ENCODE assay signal across 30 cellular contexts in the genomic region with DNA sequence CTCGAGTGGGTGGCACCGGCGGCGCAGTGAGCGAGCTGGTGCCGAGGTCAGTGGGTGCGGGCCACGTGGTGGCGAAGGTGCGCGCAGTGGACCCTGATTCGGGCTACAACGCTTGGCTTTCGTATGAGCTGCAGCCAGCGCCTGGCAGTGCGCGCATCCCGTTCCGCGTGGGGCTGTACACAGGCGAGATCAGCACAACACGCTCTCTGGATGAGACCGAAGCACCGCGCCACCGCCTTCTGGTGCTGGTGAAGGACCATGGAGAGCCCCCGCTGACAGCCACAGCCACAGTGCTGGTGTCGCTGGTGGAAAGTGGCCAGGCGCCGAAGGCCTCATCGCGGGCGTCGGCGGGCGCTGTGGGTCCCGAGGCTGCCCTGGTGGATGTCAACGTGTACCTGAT. TPM values are rescaled to one million over a fixed set of nuclear protein-coding genes. Genes with fewer than 3 reads are reported as not detected.
"Had no signal": no experiment of that assay in that cellular context is flagged by ENCODE, and none has a peak within 500 bp of the region (broad histone marks: within the 10 kb centered on the region; RNA-seq: fewer than 3 reads in every experiment).

No MANE protein-coding gene starts in this region.

- ATAC-seq: activated CD4-positive, alpha-beta T cell treated with anti-CD3 and anti-CD28 coated beads for 36 hours; activated CD8-positive, alpha-beta memory T cell treated with anti-CD3 and anti-CD28 coated beads, Interleukin-2, amount 10 ng/mL, durations not matched to agents 7 days and 5 days; activated CD8-positive, alpha-beta T cell treated with anti-CD3 and anti-CD28 coated beads, Interleukin-2, amount 10 ng/mL, durations not matched to agents 7 days and 5 days; activated naive CD4-positive, alpha-beta T cell treated with anti-CD3 and anti-CD28 coated beads, Interleukin-2, amount 50 U/mL, for 72 hours; esophagus mucosa had no signal

- FAIRE-seq: frontal cortex had no signal

- H3K27ac ChIP-seq: ascending aorta, breast epithelium, cardiac muscle cell, coronary artery, dorsolateral prefrontal cortex had no signal

- H3K36me3 ChIP-seq: ascending aorta, breast epithelium, cardiac muscle cell had no signal

- DNase-seq: activated CD4-positive, alpha-beta memory T cell treated with anti-CD3 and anti-CD28 coated beads for 36 hours; activated CD4-positive, alpha-beta T cell treated with anti-CD3 and anti-CD28 coated beads for 36 hours; activated CD4-positive, CD25-positive, alpha-beta regulatory T cell; activated CD4-positive, CD25-positive, alpha-beta regulatory T cell treated with anti-CD3 and anti-CD28 coated beads, Interleukin-2, amount 50 U/mL, for 72 hours; activated CD8-positive, alpha-beta memory T cell treated with anti-CD3 and anti-CD28 coated beads, Interleukin-2, amount 10 ng/mL, durations not matched to agents 7 days and 5 days; activated CD8-positive, alpha-beta memory T cell treated with anti-CD3 and anti-CD28 coated beads, Interleukin-2, amount 50 U/mL, for 4 hours; activated CD8-positive, alpha-beta T cell treated with anti-CD3 and anti-CD28 coated beads, Interleukin-2, amount 10 ng/mL, durations not matched to agents 7 days and 5 days; activated effector memory CD4-positive, alpha-beta T cell treated with anti-CD3 and anti-CD28 coated beads, Interleukin-2, amount 50 U/mL, for 16 hours; activated naive CD4-positive, alpha-beta T cell treated with anti-CD3 and anti-CD28 coated beads, Interleukin-2, amount 10 ng/mL, durations not matched to agents 7 days and 5 days; activated naive CD8-positive, alpha-beta T cell treated with anti-CD3 and anti-CD28 coated beads, Interleukin-2, amount 10 ng/mL, durations not matched to agents 7 days and 5 days; activated T-cell treated with anti-CD3 and anti-CD28 coated beads, Interleukin-2, amount 50 U/mL, for 1 hour; activated T-cell treated with anti-CD3 and anti-CD28 coated beads, Interleukin-2, amount 50 U/mL, for 48 hours; dorsolateral prefrontal cortex; effector memory CD4-positive, alpha-beta T cell; endodermal cell; foreskin fibroblast; T-helper 2 cell had no signal

- H3K27me3 ChIP-seq: ascending aorta, breast epithelium, cardiac muscle cell had no signal

- H3K4me1 ChIP-seq: ascending aorta, breast epithelium had no signal

- H3K4me3 ChIP-seq: ascending aorta, breast epithelium, cardiac muscle cell, coronary artery, dorsolateral prefrontal cortex had no signal

RNA-seq across cellular contexts. Expression of a gene that starts 2.1 kb away (rescaled TPM):
- total RNA-seq: activated CD4-positive, alpha-beta memory T cell treated with anti-CD3 and anti-CD28 coated beads for 36 hours; activated CD4-positive, alpha-beta T cell treated with anti-CD3 and anti-CD28 coated beads for 36 hours; activated CD4-positive, alpha-beta T cell treated with anti-CD3 and anti-CD28 coated beads, Interleukin-2, amount 10 ng/mL, durations not matched to agents 24 days and 14 days; activated CD8-positive, alpha-beta memory T cell treated with anti-CD3 and anti-CD28 coated beads for 36 hours; activated CD8-positive, alpha-beta memory T cell treated with anti-CD3 and anti-CD28 coated beads, Interleukin-2, amount 10 ng/mL, durations not matched to agents 7 days and 5 days; activated CD8-positive, alpha-beta T cell treated with anti-CD3 and anti-CD28 coated beads, Interleukin-2, amount 10 ng/mL, durations not matched to agents 7 days and 5 days; activated naive CD4-positive, alpha-beta T cell treated with anti-CD3 and anti-CD28 coated beads, Interleukin-2, amount 50 U/mL, for 72 hours; activated naive CD8-positive, alpha-beta T cell treated with anti-CD3 and anti-CD28 coated beads, Interleukin-2, amount 10 ng/mL, durations not matched to agents 7 days and 5 days; activated T-helper 1 cell treated with anti-CD3 and anti-CD28 coated beads, Interleukin-12 subunit alpha, Interleukin-12 subunit beta, Interleukin-2, Interleukin-4 antibody, amounts not matched to agents 30 ng/mL and 10 ng/mL and 1 ng/mL, durations not matched to agents 14 hours and 24 hours and 36 hours; activated T-helper 2 cell treated with anti-CD3 and anti-CD28 coated beads, Interferon-gamma antibody, Interleukin-2, Interleukin-4, amounts not matched to agents 10 μg/mL and 5 μg/mL and 100 μg/mL, durations not matched to agents 14 hours and 24 hours and 36 hours; ascending aorta; epithelial cell of proximal tubule; T-helper 1 cell treated with Interleukin-12 subunit alpha and Interleukin-12 subunit beta and Interleukin-4 antibody, amounts not matched to agents 30 ng/mL and 1 ng/mL, for 36 hours had no signal

RNA-seq across cellular contexts. Expression of a gene that starts 4.3 kb away (rescaled TPM):
- total RNA-seq: activated CD4-positive, alpha-beta memory T cell treated with anti-CD3 and anti-CD28 coated beads for 36 hours; activated CD4-positive, alpha-beta T cell treated with anti-CD3 and anti-CD28 coated beads for 36 hours; activated CD4-positive, alpha-beta T cell treated with anti-CD3 and anti-CD28 coated beads, Interleukin-2, amount 10 ng/mL, durations not matched to agents 24 days and 14 days; activated CD8-positive, alpha-beta memory T cell treated with anti-CD3 and anti-CD28 coated beads for 36 hours; activated CD8-positive, alpha-beta memory T cell treated with anti-CD3 and anti-CD28 coated beads, Interleukin-2, amount 10 ng/mL, durations not matched to agents 7 days and 5 days; activated CD8-positive, alpha-beta T cell treated with anti-CD3 and anti-CD28 coated beads, Interleukin-2, amount 10 ng/mL, durations not matched to agents 7 days and 5 days; activated naive CD4-positive, alpha-beta T cell treated with anti-CD3 and anti-CD28 coated beads, Interleukin-2, amount 50 U/mL, for 72 hours; activated naive CD8-positive, alpha-beta T cell treated with anti-CD3 and anti-CD28 coated beads, Interleukin-2, amount 10 ng/mL, durations not matched to agents 7 days and 5 days; activated T-helper 1 cell treated with anti-CD3 and anti-CD28 coated beads, Interleukin-12 subunit alpha, Interleukin-12 subunit beta, Interleukin-2, Interleukin-4 antibody, amounts not matched to agents 30 ng/mL and 10 ng/mL and 1 ng/mL, durations not matched to agents 14 hours and 24 hours and 36 hours; activated T-helper 2 cell treated with anti-CD3 and anti-CD28 coated beads, Interferon-gamma antibody, Interleukin-2, Interleukin-4, amounts not matched to agents 10 μg/mL and 5 μg/mL and 100 μg/mL, durations not matched to agents 14 hours and 24 hours and 36 hours; ascending aorta; epithelial cell of proximal tubule; esophagus mucosa; T-helper 1 cell treated with Interleukin-12 subunit alpha and Interleukin-12 subunit beta and Interleukin-4 antibody, amounts not matched to agents 30 ng/mL and 1 ng/mL, for 36 hours had no signal

RNA-seq across cellular contexts. Expression of a gene that starts 10.6 kb away (rescaled TPM):
- total RNA-seq: activated CD4-positive, alpha-beta memory T cell treated with anti-CD3 and anti-CD28 coated beads for 36 hours; activated CD4-positive, alpha-beta T cell treated with anti-CD3 and anti-CD28 coated beads for 36 hours; activated CD4-positive, alpha-beta T cell treated with anti-CD3 and anti-CD28 coated beads, Interleukin-2, amount 10 ng/mL, durations not matched to agents 24 days and 14 days; activated CD8-positive, alpha-beta memory T cell treated with anti-CD3 and anti-CD28 coated beads for 36 hours; activated CD8-positive, alpha-beta memory T cell treated with anti-CD3 and anti-CD28 coated beads, Interleukin-2, amount 10 ng/mL, durations not matched to agents 7 days and 5 days; activated CD8-positive, alpha-beta T cell treated with anti-CD3 and anti-CD28 coated beads, Interleukin-2, amount 10 ng/mL, durations not matched to agents 7 days and 5 days; activated naive CD4-positive, alpha-beta T cell treated with anti-CD3 and anti-CD28 coated beads, Interleukin-2, amount 50 U/mL, for 72 hours; activated naive CD8-positive, alpha-beta T cell treated with anti-CD3 and anti-CD28 coated beads, Interleukin-2, amount 10 ng/mL, durations not matched to agents 7 days and 5 days; activated T-helper 1 cell treated with anti-CD3 and anti-CD28 coated beads, Interleukin-12 subunit alpha, Interleukin-12 subunit beta, Interleukin-2, Interleukin-4 antibody, amounts not matched to agents 30 ng/mL and 10 ng/mL and 1 ng/mL, durations not matched to agents 14 hours and 24 hours and 36 hours; activated T-helper 2 cell treated with anti-CD3 and anti-CD28 coated beads, Interferon-gamma antibody, Interleukin-2, Interleukin-4, amounts not matched to agents 10 μg/mL and 5 μg/mL and 100 μg/mL, durations not matched to agents 14 hours and 24 hours and 36 hours; ascending aorta; epithelial cell of proximal tubule; T-helper 1 cell treated with Interleukin-12 subunit alpha and Interleukin-12 subunit beta and Interleukin-4 antibody, amounts not matched to agents 30 ng/mL and 1 ng/mL, for 36 hours had no signal

RNA-seq across cellular contexts. Expression of a gene that starts 16.6 kb away (rescaled TPM):
- total RNA-seq: activated CD4-positive, alpha-beta memory T cell treated with anti-CD3 and anti-CD28 coated beads for 36 hours; activated CD4-positive, alpha-beta T cell treated with anti-CD3 and anti-CD28 coated beads for 36 hours; activated CD4-positive, alpha-beta T cell treated with anti-CD3 and anti-CD28 coated beads, Interleukin-2, amount 10 ng/mL, durations not matched to agents 24 days and 14 days; activated CD8-positive, alpha-beta memory T cell treated with anti-CD3 and anti-CD28 coated beads for 36 hours; activated CD8-positive, alpha-beta memory T cell treated with anti-CD3 and anti-CD28 coated beads, Interleukin-2, amount 10 ng/mL, durations not matched to agents 7 days and 5 days; activated CD8-positive, alpha-beta T cell treated with anti-CD3 and anti-CD28 coated beads, Interleukin-2, amount 10 ng/mL, durations not matched to agents 7 days and 5 days; activated naive CD4-positive, alpha-beta T cell treated with anti-CD3 and anti-CD28 coated beads, Interleukin-2, amount 50 U/mL, for 72 hours; activated naive CD8-positive, alpha-beta T cell treated with anti-CD3 and anti-CD28 coated beads, Interleukin-2, amount 10 ng/mL, durations not matched to agents 7 days and 5 days; activated T-helper 1 cell treated with anti-CD3 and anti-CD28 coated beads, Interleukin-12 subunit alpha, Interleukin-12 subunit beta, Interleukin-2, Interleukin-4 antibody, amounts not matched to agents 30 ng/mL and 10 ng/mL and 1 ng/mL, durations not matched to agents 14 hours and 24 hours and 36 hours; activated T-helper 2 cell treated with anti-CD3 and anti-CD28 coated beads, Interferon-gamma antibody, Interleukin-2, Interleukin-4, amounts not matched to agents 10 μg/mL and 5 μg/mL and 100 μg/mL, durations not matched to agents 14 hours and 24 hours and 36 hours; ascending aorta; T-helper 1 cell treated with Interleukin-12 subunit alpha and Interleukin-12 subunit beta and Interleukin-4 antibody, amounts not matched to agents 30 ng/mL and 1 ng/mL, for 36 hours had no signal

RNA-seq across cellular contexts. Expression of a gene that starts 17.5 kb away (rescaled TPM):
- total RNA-seq: activated CD4-positive, alpha-beta memory T cell treated with anti-CD3 and anti-CD28 coated beads for 36 hours; activated CD4-positive, alpha-beta T cell treated with anti-CD3 and anti-CD28 coated beads for 36 hours; activated CD4-positive, alpha-beta T cell treated with anti-CD3 and anti-CD28 coated beads, Interleukin-2, amount 10 ng/mL, durations not matched to agents 24 days and 14 days; activated CD8-positive, alpha-beta memory T cell treated with anti-CD3 and anti-CD28 coated beads for 36 hours; activated CD8-positive, alpha-beta memory T cell treated with anti-CD3 and anti-CD28 coated beads, Interleukin-2, amount 10 ng/mL, durations not matched to agents 7 days and 5 days; activated CD8-positive, alpha-beta T cell treated with anti-CD3 and anti-CD28 coated beads, Interleukin-2, amount 10 ng/mL, durations not matched to agents 7 days and 5 days; activated naive CD4-positive, alpha-beta T cell treated with anti-CD3 and anti-CD28 coated beads, Interleukin-2, amount 50 U/mL, for 72 hours; activated naive CD8-positive, alpha-beta T cell treated with anti-CD3 and anti-CD28 coated beads, Interleukin-2, amount 10 ng/mL, durations not matched to agents 7 days and 5 days; activated T-helper 1 cell treated with anti-CD3 and anti-CD28 coated beads, Interleukin-12 subunit alpha, Interleukin-12 subunit beta, Interleukin-2, Interleukin-4 antibody, amounts not matched to agents 30 ng/mL and 10 ng/mL and 1 ng/mL, durations not matched to agents 14 hours and 24 hours and 36 hours; activated T-helper 2 cell treated with anti-CD3 and anti-CD28 coated beads, Interferon-gamma antibody, Interleukin-2, Interleukin-4, amounts not matched to agents 10 μg/mL and 5 μg/mL and 100 μg/mL, durations not matched to agents 14 hours and 24 hours and 36 hours; ascending aorta; epithelial cell of proximal tubule; T-helper 1 cell treated with Interleukin-12 subunit alpha and Interleukin-12 subunit beta and Interleukin-4 antibody, amounts not matched to agents 30 ng/mL and 1 ng/mL, for 36 hours had no signal
